In the genomic region with DNA sequence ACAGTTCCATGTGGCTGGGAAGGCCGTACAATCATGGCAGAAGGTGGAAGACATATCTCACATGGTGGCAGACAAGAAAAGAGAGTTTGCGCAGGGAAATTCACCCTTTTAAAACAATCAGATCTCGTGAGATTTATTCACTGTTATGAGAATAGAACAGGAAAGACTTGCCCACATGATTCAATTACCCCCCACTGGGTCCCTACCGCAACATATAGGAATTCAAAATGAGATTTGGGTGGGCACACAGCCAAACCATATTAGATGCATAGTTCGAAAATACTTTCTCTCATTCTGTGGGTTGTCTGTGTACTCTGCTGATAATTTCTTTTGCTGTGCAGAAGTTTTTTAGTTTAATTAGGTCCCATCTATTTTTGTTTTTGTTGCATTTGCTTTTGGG, we compare ENCODE assay signal across 19 cellular contexts.
"Had no signal": no experiment of that assay in that cellular context is flagged by ENCODE, and none has a peak within 500 bp of the region (broad histone marks: within the 10 kb centered on the region; RNA-seq: fewer than 3 reads in every experiment).

No MANE protein-coding gene starts in this region.

- ATAC-seq: Panc1, PC-3 had no signal

- DNase-seq: KBM-7; MV-4-11; NCI-H1048; NCI-H1105; NCI-H1417; NCI-H1436 treated with DMSO at 0.1 percent for 48 hours; NCI-H1694; NCI-H187 treated with DMSO at 0.1 percent for 48 hours; NCI-H2029 treated with DMSO at 0.1 percent for 48 hours; NCI-H2171 treated with DMSO at 0.1 percent for 48 hours; NCI-H524; NCI-H69; NCI-H774; NK-92 treated with Interleukin-12 subunit alpha and Interleukin-12 subunit beta, amount 100 ng/mL, for 24 hours; PC-3; SHP77 had no signal

- H3K27ac ChIP-seq: HL-60, RWPE1 had no signal
